ENCODE assay signal across 18 cellular contexts in the genomic region with DNA sequence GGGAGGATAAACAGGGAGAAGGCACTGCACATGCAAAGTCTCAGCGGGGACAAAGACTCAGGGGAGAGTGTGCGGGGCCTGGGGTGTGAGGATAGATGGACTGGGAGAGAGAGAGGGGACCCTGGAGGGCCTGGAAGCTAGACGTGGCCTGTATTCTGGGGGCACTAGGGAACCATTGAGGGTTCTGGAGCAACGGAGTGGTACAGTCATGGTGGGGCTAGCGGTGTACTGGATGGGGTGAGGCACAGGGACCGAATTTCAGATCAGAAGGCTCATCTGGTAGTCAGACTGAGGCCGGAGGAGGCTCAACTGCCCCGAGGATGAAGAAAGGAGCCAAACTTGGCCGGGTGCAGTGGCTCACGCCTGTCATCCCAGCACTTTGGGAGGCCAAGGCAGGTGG. TPM values are rescaled to one million over a fixed set of nuclear protein-coding genes. Genes with fewer than 3 reads are reported as not detected.
DNase-seq lines count a peak whose midpoint lies in the region; ATAC-seq and TF ChIP-seq lines count a peak whose summit lies in the region.
"Had no signal": no experiment of that assay in that cellular context is flagged by ENCODE, and none has a peak within 500 bp of the region (broad histone marks: within the 10 kb centered on the region; RNA-seq: fewer than 3 reads in every experiment).

No MANE protein-coding gene starts in this region.

- H4K91ac ChIP-seq in IMR-90 (ENCODE audit: insufficient read depth, low read depth, low read length) = no peak overlapping the region

- H3K23ac ChIP-seq in IMR-90 (ENCODE audit: low read depth, low read length) = no peak overlapping the region
- no peak overlapping the region for H3K23ac ChIP-seq in mesendoderm (ENCODE audit: low read length)

- no peak for TF ChIP-seq POLR2A in IMR-90 (IDR thresholded peaks at IDR 0.05; ENCODE audit: low read depth, low read length)
- TF ChIP-seq POLR2A in thyroid gland (IDR thresholded peaks at IDR 0.05) = no peak

- no peaks in the 10 kb centered on the region for H3K27me3 Mint-ChIP-seq in chondrocyte (ENCODE audit: low read depth)

- H3K4me1 ChIP-seq in IMR-90 (ENCODE audit: control insufficient read depth, insufficient read depth, low read length) (peaks cover 16% of the 10 kb centered on the region), mesendoderm (ENCODE audit: control insufficient read depth, low read depth, low read length) (no peaks in the 10 kb centered on the region), thyroid gland (peaks cover 43 to 65% of the 10 kb centered on the region in 2 donors)

- H3K36me3 Mint-ChIP-seq in chondrocyte (ENCODE audit: low read depth) = no peaks in the 10 kb centered on the region

- H4K8ac ChIP-seq in IMR-90 (ENCODE audit: low read depth in 2 of 2, low read length in 2 of 2) (no peak overlapping the region), mesendoderm (ENCODE audit: low read depth, low read length) (no peak overlapping the region)

- no peak overlapping the region for H2AFZ ChIP-seq in IMR-90 (replicated peaks; ENCODE audit: low read length, poor library complexity)

- H3K18ac ChIP-seq in IMR-90 (ENCODE audit: low read depth, low read length) (no peak overlapping the region), mesendoderm (ENCODE audit: low read length) (no peak overlapping the region)

- in situ Hi-C loops in IMR-90 (cut with MboI; ENCODE audit: low sequenced_read_pairs) = no loop called here

- H2BK20ac ChIP-seq in IMR-90 (ENCODE audit: low read depth, low read length) = no peak overlapping the region

- H4K5ac ChIP-seq in IMR-90 (ENCODE audit: low read depth, low read length) = no peak overlapping the region
- no peak overlapping the region for H4K5ac ChIP-seq in mesendoderm (ENCODE audit: low read length)

- DNase-seq in IMR-90 (no peak), chondrocyte (ENCODE audit: low spot score) (no peak), mesendoderm (no peak), thyroid gland (no peak), ecto neural progenitor cell (ENCODE audit: low spot score) (no peak), NCI-H2171 treated with DMSO at 0.1 percent for 48 hours (lab: John Stamatoyannopoulos, UW) (no peak)
- DNase-seq: activated CD8-positive, alpha-beta T cell treated with anti-CD3 and anti-CD28 coated beads, Interleukin-2, amount 10 ng/mL, durations not matched to agents 7 days and 5 days; aorta; cortex of kidney; kidney glomerular epithelial cell; NCI-H1694; NCI-H510A; OCI-M1; stimulated activated CD4-positive, alpha-beta T cell treated with anti-CD3 and anti-CD28 coated beads, Interleukin-12 subunit alpha, Interleukin-12 subunit beta, amount 100 ng/mL, for 4 hours; stimulated activated naive CD8-positive, alpha-beta T cell treated with anti-CD3 and anti-CD28 coated beads, Interleukin-15, Interleukin-2, amounts not matched to agents 100 U/mL and 50 U/mL, for 24 hours had no signal

- no peaks in the 10 kb centered on the region for H3K79me2 ChIP-seq in mesendoderm (ENCODE audit: control insufficient read depth, insufficient read depth, low read length)

- H2BK15ac ChIP-seq in IMR-90 (ENCODE audit: low read depth, low read length) (no peak overlapping the region), mesendoderm (replicated peaks; ENCODE audit: low read depth) (no peak overlapping the region)

- CTCF ChIA-PET in IMR-90 (lab: Yijun Ruan, JAX) = no interaction called here

- no peaks in the 10 kb centered on the region for H3K36me3 ChIP-seq in IMR-90 (ENCODE audit: control insufficient read depth, insufficient read depth, low read length)
- H3K36me3 ChIP-seq in mesendoderm (ENCODE audit: control insufficient read depth, insufficient read depth, low read length) = no peaks in the 10 kb centered on the region
- H3K36me3 ChIP-seq in thyroid gland = no peaks in the 10 kb centered on the region
- H3K36me3 ChIP-seq: esophagus muscularis mucosa had no signal

- WGBS in IMR-90 (ENCODE audit: extremely low coverage in 2 of 2, insufficient read length in 1 of 2), 2 experiments = 100% methylated on average over 4 of the region's 10 CpGs; no CpG with 5 or more reads in 1 of the 2 experiments
- WGBS in mesendoderm (ENCODE audit: extremely low coverage, insufficient coverage, low lambda C conversion rate) = no CpG with 5 or more reads among the region's 10 CpGs
- WGBS in thyroid gland, 2 donors = 91 to 96% methylated on average over 10 of the region's 10 CpGs

- TF ChIP-seq RAD21 in IMR-90 (IDR thresholded peaks at IDR 0.05; ENCODE audit: low read length) = no peak

- H3K79me1 ChIP-seq in IMR-90 (ENCODE audit: low read depth in 1 of 2, low read length in 2 of 2) (no peaks in the 10 kb centered on the region), mesendoderm (ENCODE audit: low read length) (no peaks in the 10 kb centered on the region)

- H3K9ac ChIP-seq in IMR-90 (ENCODE audit: low read depth, low read length) (no peak overlapping the region), mesendoderm (ENCODE audit: low read length) (peak overlapping the region; percentile 29)

- H2BK5ac ChIP-seq in IMR-90 (ENCODE audit: low read depth, low read length, poor library complexity, severe bottlenecking) (no peak overlapping the region), mesendoderm (ENCODE audit: low read length) (no peak overlapping the region)

- H2AK5ac ChIP-seq in IMR-90 (ENCODE audit: low read depth, low read length) = peak overlapping the region; percentile 87; the same call in 1 of the 2 replicates
- H2AK5ac ChIP-seq in mesendoderm (ENCODE audit: low read length) = peak overlapping the region; percentile 45

- TF ChIP-seq CTCF in IMR-90 (conservative IDR thresholded peaks at IDR 0.05; ENCODE audit: low read depth, low read length) = no peak
- no peak for TF ChIP-seq CTCF in chondrocyte (IDR thresholded peaks at IDR 0.05)
- TF ChIP-seq CTCF in thyroid gland (IDR thresholded peaks at IDR 0.05) = no peak

- H3K4ac ChIP-seq in IMR-90 (ENCODE audit: low read depth, low read length) (0 out of 2 replicates have a peak overlapping the region, but pooled peaks have one; percentile 35), mesendoderm (ENCODE audit: low read depth, low read length) (no peak overlapping the region)

- H3K9me3 ChIP-seq in IMR-90 (ENCODE audit: control insufficient read depth, insufficient read depth, low read length) = no peaks in the 10 kb centered on the region
- no peaks in the 10 kb centered on the region for H3K9me3 ChIP-seq in thyroid gland
- H3K9me3 ChIP-seq: esophagus muscularis mucosa had no signal

- H3K27ac ChIP-seq in IMR-90 (ENCODE audit: insufficient read depth, low read length) (no peak overlapping the region), mesendoderm (ENCODE audit: low read depth, low read length) (no peak overlapping the region), thyroid gland (peak overlapping the region; percentile 87 to 95 (median 91))
- H3K27ac ChIP-seq: esophagus muscularis mucosa had no signal

- no peaks in the 10 kb centered on the region for H4K20me1 ChIP-seq in IMR-90 (ENCODE audit: insufficient read depth, low read length)

- peak overlapping the region; percentile 24 for H3K27ac Mint-ChIP-seq in chondrocyte (ENCODE audit: unreplicated experiment)
- H3K27ac Mint-ChIP-seq: activated CD8-positive, alpha-beta T cell treated with anti-CD3 and anti-CD28 coated beads, Interleukin-2, amount 10 ng/mL, durations not matched to agents 7 days and 5 days had no signal

- intact Hi-C loops in IMR-90 (cut with micrococcal nuclease) = no loop called here
- intact Hi-C loops in thyroid gland (cut with DNase I) = no loop called here

- H3K27me3 ChIP-seq in IMR-90 (ENCODE audit: control insufficient read depth, insufficient read depth, low read length) (no peaks in the 10 kb centered on the region), mesendoderm (ENCODE audit: insufficient read depth, low read length, poor library complexity) (no peaks in the 10 kb centered on the region), thyroid gland (no peaks in the 10 kb centered on the region)

- no TSS peak for BruUV-seq in IMR-90 (replicated peaks; lab: Mats Ljungman, UMichigan)

- dilution Hi-C loops in IMR-90 (cut with HindIII; ENCODE audit: low sequenced_read_pairs, unreplicated experiment) = no loop called here

- ATAC-seq in IMR-90 (ENCODE audit: low read depth) (no peak), GM19324 (IDR thresholded peaks at IDR 0.05; ENCODE audit: low FRiP score, unreplicated experiment) (no peak)
- ATAC-seq: activated CD8-positive, alpha-beta T cell treated with anti-CD3 and anti-CD28 coated beads, Interleukin-2, amount 10 ng/mL, durations not matched to agents 7 days and 5 days; SK-N-SH treated with all-trans-retinoic acid at 6 μM for 48 hours; stimulated activated naive CD8-positive, alpha-beta T cell treated with anti-CD3 and anti-CD28 coated beads, Interleukin-15, Interleukin-2, amounts not matched to agents 100 U/mL and 50 U/mL, for 24 hours had no signal

- no peak overlapping the region for H3K4me3 ChIP-seq in IMR-90 (ENCODE audit: insufficient read depth, low read depth, low read length)
- H3K4me3 ChIP-seq in mesendoderm (ENCODE audit: low read length) = no peak overlapping the region
- H3K4me3 ChIP-seq in thyroid gland (replicated peaks in 1 of 3) = no peak overlapping the region
- H3K4me3 ChIP-seq: esophagus muscularis mucosa had no signal

- H3K56ac ChIP-seq in IMR-90 (ENCODE audit: extremely low read depth, insufficient read depth, low read length) (no peak overlapping the region), mesendoderm (ENCODE audit: low read length) (peak overlapping the region; percentile 71)

- no peak overlapping the region for H2BK120ac ChIP-seq in IMR-90 (ENCODE audit: low read depth, low read length)
- no peak overlapping the region for H2BK120ac ChIP-seq in mesendoderm (ENCODE audit: low read depth, low read length)

- H3K14ac ChIP-seq in IMR-90 (replicated peaks; ENCODE audit: low read depth, low read length) = no peak overlapping the region

- H3K4me2 ChIP-seq in IMR-90 (ENCODE audit: low read depth, low read length) (no peak overlapping the region), mesendoderm (ENCODE audit: low read length) (no peak overlapping the region)

- no peak overlapping the region for H3K4me3 Mint-ChIP-seq in chondrocyte (ENCODE audit: unreplicated experiment)
- H3K4me3 Mint-ChIP-seq: activated CD8-positive, alpha-beta T cell treated with anti-CD3 and anti-CD28 coated beads, Interleukin-2, amount 10 ng/mL, durations not matched to agents 7 days and 5 days had no signal

- peak overlapping the region; percentile 89 for H2AK9ac ChIP-seq in IMR-90 (replicated peaks; ENCODE audit: low read depth, low read length, poor library complexity)

- H3K9me1 ChIP-seq in IMR-90 (ENCODE audit: insufficient read depth, low read length) = 0 out of 2 replicates have a peak, but pooled peaks cover 1% of the 10 kb centered on the region

- POLR2A ChIA-PET in IMR-90 (lab: Charles Lee; ENCODE audit: unreplicated experiment) = no interaction called here

- peaks cover 21% of the 10 kb centered on the region for H3K4me1 Mint-ChIP-seq in chondrocyte (ENCODE audit: low read depth)

- no peaks in the 10 kb centered on the region for H3K9me3 Mint-ChIP-seq in chondrocyte (ENCODE audit: low read depth)

RNA-seq across cellular contexts. Expression of gene SBNO2, which starts 8.0 kb away (rescaled TPM):
- total RNA-seq in IMR-90 (2012; rRNA removed) = 13.4 and 13.6 TPM in 2 replicates
- 40.4 and 40.5 TPM in 2 replicates for polyA plus RNA-seq in IMR-90 (2012; rRNA removed)
- polyA plus RNA-seq in IMR-90 (2012; cell fraction: cytosol; rRNA removed) = 16.4 and 33.2 TPM in 2 replicates
- polyA plus RNA-seq in IMR-90 (2012; cell fraction: nucleus; rRNA removed; ENCODE audit: low replicate concordance) = 123 and 292 TPM in 2 replicates
- 25.9 to 46.0 TPM (median 45.6 TPM) in 3 replicates for total RNA-seq in chondrocyte
- polyA plus RNA-seq in mesendoderm (2013, experiment 1 of 2) = 16.7 TPM
- polyA plus RNA-seq in mesendoderm (2013, experiment 2 of 2) = 15.3 TPM
- total RNA-seq in thyroid gland = 10 to 100 TPM; 22.8 to 69.0 (median 25.5) TPM

RNA-seq across cellular contexts. Expression of gene STK11, which starts 23.5 kb away (rescaled TPM):
- total RNA-seq in IMR-90 (2012; rRNA removed) (39.3 and 45.0 TPM in 2 replicates), chondrocyte (41.1 to 44.5 TPM (median 42.3 TPM) in 3 replicates), thyroid gland (10 to 100 TPM; 60.2 to 83.4 (median 71.1) TPM)
- 40.9 and 42.8 TPM in 2 replicates for polyA plus RNA-seq in IMR-90 (2012; rRNA removed)
- 35.6 and 50.4 TPM in 2 replicates for polyA plus RNA-seq in IMR-90 (2012; cell fraction: cytosol; rRNA removed)
- 146 and 257 TPM in 2 replicates for polyA plus RNA-seq in IMR-90 (2012; cell fraction: nucleus; rRNA removed; ENCODE audit: low replicate concordance)
- polyA plus RNA-seq in mesendoderm (2013, experiment 1 of 2) = 33.8 TPM
- 34.4 TPM for polyA plus RNA-seq in mesendoderm (2013, experiment 2 of 2)

RNA-seq across cellular contexts. Expression of gene CBARP, which starts 55.7 kb away (rescaled TPM):
- total RNA-seq in IMR-90 (2012; rRNA removed) = 0.18 and 0.56 TPM in 2 replicates
- 3.9 and 8.5 TPM in 2 replicates for polyA plus RNA-seq in IMR-90 (2012; rRNA removed)
- 3.2 and 7.9 TPM in 2 replicates for polyA plus RNA-seq in IMR-90 (2012; cell fraction: cytosol; rRNA removed)
- 24.1 and 64.4 TPM in 2 replicates for polyA plus RNA-seq in IMR-90 (2012; cell fraction: nucleus; rRNA removed; ENCODE audit: low replicate concordance)
- 4.8 to 9.0 TPM (median 7.6 TPM) in 3 replicates for total RNA-seq in chondrocyte
- polyA plus RNA-seq in mesendoderm (2013, experiment 1 of 2) = 3.2 TPM
- polyA plus RNA-seq in mesendoderm (2013, experiment 2 of 2) = 3.5 TPM
- 1 to 10 TPM in 3 of 4 donors, under 1 TPM in 1; 0.73 to 3.2 (median 1.5) TPM for total RNA-seq in thyroid gland

RNA-seq across cellular contexts. Expression of gene ATP5F1D, which starts 59.5 kb away (rescaled TPM):
- total RNA-seq in IMR-90 (2012; rRNA removed) = 7.3 and 13.6 TPM in 2 replicates
- polyA plus RNA-seq in IMR-90 (2012; rRNA removed) = 140 and 189 TPM in 2 replicates
- 348 and 386 TPM in 2 replicates for polyA plus RNA-seq in IMR-90 (2012; cell fraction: cytosol; rRNA removed)
- 72.4 and 213 TPM in 2 replicates for polyA plus RNA-seq in IMR-90 (2012; cell fraction: nucleus; rRNA removed; ENCODE audit: low replicate concordance)
- total RNA-seq in chondrocyte = 110 to 125 TPM (median 122 TPM) in 3 replicates
- polyA plus RNA-seq in mesendoderm (2013, experiment 1 of 2) = 127 TPM
- 122 TPM for polyA plus RNA-seq in mesendoderm (2013, experiment 2 of 2)
- total RNA-seq in thyroid gland = 100 to 1,000 TPM in 1 of 4 donors, 10 to 100 TPM in 3; 39.2 to 182 (median 83.0) TPM

Comparison
In these comparisons a context has a peak if more than half of its experiments do, and no peak if none do; other contexts are left out.
1. H3K27ac ChIP-seq: peak in thyroid gland (3 of 3); none in IMR-90 (single experiment) and mesendoderm (single experiment).